ENCODE assay signal across 10 cellular contexts in the genomic region with DNA sequence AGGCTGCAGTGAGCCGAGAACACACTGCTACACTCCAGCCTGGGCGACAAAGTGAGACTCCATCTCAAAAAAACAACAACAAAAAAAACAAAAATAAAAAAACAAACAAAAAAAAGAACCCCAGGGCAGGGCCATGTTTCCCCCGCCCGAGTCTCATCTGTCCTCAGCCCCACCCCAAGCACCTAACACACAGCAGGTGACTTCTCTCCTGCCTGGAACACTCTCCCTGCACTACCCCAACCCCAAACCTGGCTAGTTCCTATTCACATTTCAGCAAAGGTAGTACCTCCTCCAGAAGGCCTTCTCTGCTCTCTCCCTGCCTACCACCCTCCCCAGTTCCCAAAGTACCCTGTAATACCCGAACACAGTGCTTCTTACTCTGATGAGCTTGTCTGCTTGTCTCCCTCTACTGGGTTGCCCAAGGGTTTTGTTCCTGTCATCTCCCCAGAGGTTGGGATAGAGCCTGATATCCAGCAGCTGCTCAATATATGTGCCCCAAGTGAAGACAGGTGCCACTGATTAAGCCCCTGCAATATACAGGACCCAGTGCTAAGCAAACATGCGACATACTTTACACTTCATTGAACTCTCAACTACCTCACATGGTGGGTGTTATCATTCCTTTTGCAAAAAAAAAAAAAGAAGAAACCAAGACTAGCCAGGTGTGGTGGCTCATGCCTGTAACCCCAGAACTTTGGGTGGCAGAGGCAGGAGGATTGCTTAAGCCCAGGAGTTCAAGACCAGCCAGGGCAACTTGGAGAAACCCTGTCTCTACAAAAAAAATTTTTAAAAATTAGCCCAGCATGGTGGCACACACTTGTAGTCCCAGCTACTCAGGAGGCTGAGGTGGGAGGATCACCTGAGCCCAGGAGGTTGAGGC.
A peak's percentile ranks its signal among the peaks of the same experiment; 100 is the strongest.
DNase-seq lines count a peak whose midpoint lies in the region; ATAC-seq lines count a peak whose summit lies in the region.
"Had no signal": no experiment of that assay in that cellular context is flagged by ENCODE, and none has a peak within 500 bp of the region (broad histone marks: within the 10 kb centered on the region; RNA-seq: fewer than 3 reads in every experiment).

No MANE protein-coding gene starts in this region.

- no peak overlapping the region for H3K4me3 Mint-ChIP-seq in stimulated activated naive CD8-positive, alpha-beta T cell treated with anti-CD3 and anti-CD28 coated beads, Interleukin-15, Interleukin-2, amounts not matched to agents 100 ng/mL and 50 ng/mL, for 24 hours
- H3K4me3 Mint-ChIP-seq in stimulated activated naive CD8-positive, alpha-beta T cell treated with anti-CD3 and anti-CD28 coated beads, Interleukin-15, amount 100 ng/mL, for 72 hours: no peak overlapping the region
- H3K4me3 Mint-ChIP-seq in immature natural killer cell: no peak overlapping the region

- no peak for ATAC-seq in stimulated activated naive CD8-positive, alpha-beta T cell treated with anti-CD3 and anti-CD28 coated beads, Interleukin-15, amount 100 ng/mL, for 72 hours
- ATAC-seq in GM21786 (IDR thresholded peaks at IDR 0.05; ENCODE audit: unreplicated experiment): no peak

- no peaks in the 10 kb centered on the region for H3K9me3 Mint-ChIP-seq in stimulated activated naive CD8-positive, alpha-beta T cell treated with anti-CD3 and anti-CD28 coated beads, Interleukin-15, Interleukin-2, amounts not matched to agents 100 ng/mL and 50 ng/mL, for 24 hours
- no peaks in the 10 kb centered on the region for H3K9me3 Mint-ChIP-seq in stimulated activated naive CD8-positive, alpha-beta T cell treated with anti-CD3 and anti-CD28 coated beads, Interleukin-15, amount 100 ng/mL, for 72 hours
- H3K9me3 Mint-ChIP-seq in immature natural killer cell: no peaks in the 10 kb centered on the region

- no peak for DNase-seq in stimulated activated naive CD8-positive, alpha-beta T cell treated with anti-CD3 and anti-CD28 coated beads, Interleukin-15, amount 100 ng/mL, for 72 hours
- peak; percentile 35 to 83 for DNase-seq in NCI-H524 (lab: John Stamatoyannopoulos, UW)
- DNase-seq in immature natural killer cell: no peak
- no peak for DNase-seq in NCI-H2227 treated with DMSO at 0.1 percent for 48 hours (lab: John Stamatoyannopoulos, UW)
- DNase-seq in MV-4-11 (lab: John Stamatoyannopoulos, UW): no peak
- DNase-seq in 8988T: no peak
- DNase-seq: effector CD8-positive, alpha-beta T cell; kidney glomerular epithelial cell had no signal

- no peaks in the 10 kb centered on the region for H3K36me3 Mint-ChIP-seq in stimulated activated naive CD8-positive, alpha-beta T cell treated with anti-CD3 and anti-CD28 coated beads, Interleukin-15, Interleukin-2, amounts not matched to agents 100 ng/mL and 50 ng/mL, for 24 hours (ENCODE audit: low read depth)
- peaks cover 0 to 3% (median 0%) of the 10 kb centered on the region in 3 donors for H3K36me3 Mint-ChIP-seq in immature natural killer cell

- H3K27me3 Mint-ChIP-seq in stimulated activated naive CD8-positive, alpha-beta T cell treated with anti-CD3 and anti-CD28 coated beads, Interleukin-15, Interleukin-2, amounts not matched to agents 100 ng/mL and 50 ng/mL, for 24 hours: no peaks in the 10 kb centered on the region
- H3K27me3 Mint-ChIP-seq in stimulated activated naive CD8-positive, alpha-beta T cell treated with anti-CD3 and anti-CD28 coated beads, Interleukin-15, amount 100 ng/mL, for 72 hours: no peaks in the 10 kb centered on the region
- H3K27me3 Mint-ChIP-seq in immature natural killer cell (ENCODE audit: low read depth in 3 of 3): peaks cover 2 to 7% (median 4%) of the 10 kb centered on the region in 3 donors

- peaks cover 30% of the 10 kb centered on the region for H3K4me1 Mint-ChIP-seq in stimulated activated naive CD8-positive, alpha-beta T cell treated with anti-CD3 and anti-CD28 coated beads, Interleukin-15, Interleukin-2, amounts not matched to agents 100 ng/mL and 50 ng/mL, for 24 hours (ENCODE audit: low read depth)
- peaks cover 45% of the 10 kb centered on the region for H3K4me1 Mint-ChIP-seq in stimulated activated naive CD8-positive, alpha-beta T cell treated with anti-CD3 and anti-CD28 coated beads, Interleukin-15, amount 100 ng/mL, for 72 hours
- H3K4me1 Mint-ChIP-seq in immature natural killer cell: peaks cover 37 to 52% of the 10 kb centered on the region in 2 donors

- peak overlapping the region; percentile 4 for H3K27ac Mint-ChIP-seq in stimulated activated naive CD8-positive, alpha-beta T cell treated with anti-CD3 and anti-CD28 coated beads, Interleukin-15, Interleukin-2, amounts not matched to agents 100 ng/mL and 50 ng/mL, for 24 hours
- H3K27ac Mint-ChIP-seq in stimulated activated naive CD8-positive, alpha-beta T cell treated with anti-CD3 and anti-CD28 coated beads, Interleukin-15, amount 100 ng/mL, for 72 hours: peak overlapping the region in 1 of 2 donors; percentile 48
- peak overlapping the region; percentile 17 to 88 (median 73) for H3K27ac Mint-ChIP-seq in immature natural killer cell

Comparison
In these comparisons a context has a peak if more than half of its experiments do, and no peak if none do; other contexts are left out.
1. DNase-seq: peak in NCI-H524 (2 of 2); none in stimulated activated naive CD8-positive, alpha-beta T cell treated with anti-CD3 and anti-CD28 coated beads, Interleukin-15, amount 100 ng/mL, for 72 hours (0 of 2), immature natural killer cell (0 of 3), NCI-H2227 treated with DMSO at 0.1 percent for 48 hours (single experiment), MV-4-11 (single experiment) and 8988T (single experiment).